In the genomic region with DNA sequence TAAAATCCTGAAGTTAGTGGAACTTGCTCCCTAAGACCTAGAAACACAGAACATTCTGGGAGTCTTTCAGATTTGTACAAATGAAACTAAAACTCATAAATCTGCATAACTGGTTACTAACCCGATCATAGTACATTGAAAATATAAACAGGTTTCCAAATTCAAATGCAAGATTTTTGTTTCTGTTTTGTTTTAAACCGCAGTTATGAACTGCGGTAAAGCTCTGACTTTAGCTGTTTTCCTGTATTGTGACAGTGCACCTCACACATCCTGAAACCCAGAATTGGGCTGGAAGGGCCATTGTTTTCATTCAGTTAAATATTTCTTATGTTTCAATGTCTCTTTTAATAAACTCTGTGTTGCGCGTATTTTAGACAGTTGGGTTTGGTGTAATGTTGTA, we compare ENCODE assay signal across 9 cellular contexts.
DNase-seq lines count a peak whose midpoint lies in the region; ATAC-seq, FAIRE-seq and TF ChIP-seq lines count a peak whose summit lies in the region.
"Had no signal": no experiment of that assay in that cellular context is flagged by ENCODE, and none has a peak within 500 bp of the region (broad histone marks: within the 10 kb centered on the region; RNA-seq: fewer than 3 reads in every experiment).

No MANE protein-coding gene starts in this region.

- BruUV-seq in Caco-2 (replicated peaks; lab: Mats Ljungman, UMichigan): no TSS peak

- no peak for TF ChIP-seq CTCF in Caco-2 (IDR thresholded peaks at IDR 0.05; ENCODE audit: insufficient read depth in 1 of 2, low read depth in 1 of 2, low read length in 1 of 2, severe bottlenecking in 1 of 2, unreplicated experiment in 1 of 2)

- FAIRE-seq in GM12891 (lab: Jason Lieb, UNC): no peak

- DNase-seq in central memory CD8-positive, alpha-beta T cell (ENCODE audit: low spot score in 2 of 2): no peak
- DNase-seq in Caco-2 (no peak), GM12891 (ENCODE audit: insufficient read length, low spot score) (no peak), epidermal melanocyte (ENCODE audit: insufficient read length, low spot score) (no peak), NCI-H748 (lab: John Stamatoyannopoulos, UW; ENCODE audit: unreplicated experiment) (no peak)
- DNase-seq: IMR-90 had no signal

- H3K4me3 Mint-ChIP-seq in central memory CD8-positive, alpha-beta T cell: peak overlapping the region; percentile 51
- H3K4me3 Mint-ChIP-seq in Caco-2 (ENCODE audit: unreplicated experiment): no peak overlapping the region

- intact Hi-C loops in Caco-2 (cut with micrococcal nuclease; ENCODE audit: unreplicated experiment): no loop called here

- H3K36me3 ChIP-seq in Caco-2 (ENCODE audit: control insufficient read depth, insufficient read depth, low read length): no peaks in the 10 kb centered on the region

- H3K9me3 Mint-ChIP-seq in central memory CD8-positive, alpha-beta T cell: no peaks in the 10 kb centered on the region
- H3K9me3 Mint-ChIP-seq in Caco-2 (ENCODE audit: unreplicated experiment): peaks cover 4% of the 10 kb centered on the region

- peak; percentile 91 for ATAC-seq in GM18498 (IDR thresholded peaks at IDR 0.05; ENCODE audit: unreplicated experiment)
- peak; percentile 29 for ATAC-seq in GM19468 (IDR thresholded peaks at IDR 0.05; ENCODE audit: extremely low read depth, unreplicated experiment)
- peak; percentile 77 for ATAC-seq in HG03460 (IDR thresholded peaks at IDR 0.05; ENCODE audit: unreplicated experiment)
- ATAC-seq in central memory CD8-positive, alpha-beta T cell (replicated peaks; ENCODE audit: extremely low read depth, poor library complexity, severe bottlenecking): peak; percentile 88

- no peak overlapping the region for H3K4me3 ChIP-seq in Caco-2 (ENCODE audit: low read depth, low read length)

- CTCF ChIA-PET in Caco-2 (lab: Charles Lee): no interaction called here

- peaks cover 4% of the 10 kb centered on the region for H3K36me3 Mint-ChIP-seq in central memory CD8-positive, alpha-beta T cell (ENCODE audit: insufficient read depth)
- H3K36me3 Mint-ChIP-seq in Caco-2 (ENCODE audit: insufficient read depth, unreplicated experiment): no peaks in the 10 kb centered on the region

- H3K27ac Mint-ChIP-seq in central memory CD8-positive, alpha-beta T cell (ENCODE audit: low read depth): peak overlapping the region; percentile 68
- no peak overlapping the region for H3K27ac Mint-ChIP-seq in Caco-2 (ENCODE audit: unreplicated experiment)

- TF ChIP-seq POLR2A in GM12891 (IDR thresholded peaks at IDR 0.05; ENCODE audit: low read depth, low read length): no peak

- no peaks in the 10 kb centered on the region for H3K4me1 ChIP-seq in Caco-2

- H3K27me3 ChIP-seq in Caco-2 (replicated peaks; ENCODE audit: control insufficient read depth, insufficient read depth, low read length): no peaks in the 10 kb centered on the region

- POLR2A ChIA-PET in Caco-2 (lab: Charles Lee): no interaction called here

- H3K4me1 Mint-ChIP-seq in central memory CD8-positive, alpha-beta T cell: peaks cover 24% of the 10 kb centered on the region
- H3K4me1 Mint-ChIP-seq in Caco-2 (ENCODE audit: low read depth, unreplicated experiment): no peaks in the 10 kb centered on the region

- H3K27me3 Mint-ChIP-seq in central memory CD8-positive, alpha-beta T cell: peaks cover 3% of the 10 kb centered on the region
- peaks cover 3% of the 10 kb centered on the region for H3K27me3 Mint-ChIP-seq in Caco-2 (ENCODE audit: insufficient read depth, unreplicated experiment)

- H3K9me3 ChIP-seq in Caco-2: no peaks in the 10 kb centered on the region

TF ChIP-seq in GM12891, 5 proteins besides CTCF, POLR2A, EP300 and RAD21:
- TF ChIP-seq POU2F2 (IDR thresholded peaks at IDR 0.05; ENCODE audit: low read depth, low read length): no peak
- TF ChIP-seq POLR2AphosphoS5 (IDR thresholded peaks at IDR 0.05; ENCODE audit: low read depth, low read length): no peak
- no peak for TF ChIP-seq SPI1 (IDR thresholded peaks at IDR 0.05; ENCODE audit: low read depth, low read length)
- TF ChIP-seq TAF1 (IDR thresholded peaks at IDR 0.05; ENCODE audit: low read depth, low read length): no peak
- no peak for TF ChIP-seq PAX5 (IDR thresholded peaks at IDR 0.05; ENCODE audit: insufficient read depth, low read length, severe bottlenecking)

Comparison
In these comparisons a context has a peak if more than half of its experiments do, and no peak if none do; other contexts are left out.
1. ATAC-seq: peak in every context shown above with its lines; median percentile 91 in GM18498; 88 in central memory CD8-positive, alpha-beta T cell; 77 in HG03460; 29 in GM19468.